8 cellular contexts compared by ENCODE assay signal in the genomic region with DNA sequence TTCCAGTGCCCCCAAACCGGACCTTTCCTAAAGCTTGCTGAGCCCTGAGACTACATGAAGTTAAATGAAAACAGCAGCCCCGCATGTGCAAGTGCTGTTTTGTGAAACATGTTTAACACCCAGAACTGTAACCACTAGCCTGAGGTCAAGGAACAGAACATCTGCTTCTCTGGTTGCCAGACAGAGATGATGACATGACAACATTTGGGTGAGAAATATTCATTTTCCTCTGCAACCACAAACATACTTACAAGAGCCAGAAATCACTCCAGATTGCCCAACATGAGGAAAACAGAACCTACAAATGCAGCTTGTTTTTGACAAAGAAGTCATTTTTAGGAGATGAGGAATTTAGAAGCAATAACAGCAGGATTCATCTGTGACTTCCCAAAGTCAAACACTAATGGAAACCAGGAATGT.
DNase-seq lines count a peak whose midpoint lies in the region; ATAC-seq and TF ChIP-seq lines count a peak whose summit lies in the region.

No MANE protein-coding gene starts in this region.

- TF ChIP-seq CTCF in tibial artery (IDR thresholded peaks at IDR 0.05): no peak

- peak; percentile 51 for ATAC-seq in HG02852 (IDR thresholded peaks at IDR 0.05; ENCODE audit: unreplicated experiment)

- no peak overlapping the region for H3K4me3 ChIP-seq in tibial artery

- H3K9me3 ChIP-seq in tibial artery: no peaks in the 10 kb centered on the region

- H3K27me3 ChIP-seq in tibial artery: no peaks in the 10 kb centered on the region

- intact Hi-C loops in tibial artery (cut with DNase I; ENCODE audit: low total_unique reads): no loop called here

- H3K4me1 ChIP-seq in tibial artery: peaks cover 0 to 41% (median 5%) of the 10 kb centered on the region in 4 donors

- H3K36me3 ChIP-seq in tibial artery: no peaks in the 10 kb centered on the region

- DNase-seq in activated CD4-positive, alpha-beta T cell treated with anti-CD3 and anti-CD28 coated beads for 48 hours: peak; percentile 42
- no peak for DNase-seq in activated CD4-positive, alpha-beta T cell treated with anti-CD3 and anti-CD28 coated beads for 4 hours
- DNase-seq in SIG-M5 treated with dmso at 0.1 percent for 504 hours (lab: John Stamatoyannopoulos, UW; ENCODE audit: unreplicated experiment): peak; percentile 89
- peak; percentile 95 for DNase-seq in foreskin melanocyte
- DNase-seq in tibial artery: peak; percentile 74 to 76
- DNase-seq in SW 1271 (lab: John Stamatoyannopoulos, UW): no peak
- no peak for DNase-seq in activated CD4-positive, CD25-positive, alpha-beta regulatory T cell (lab: John Stamatoyannopoulos, UW)

- H3K27ac ChIP-seq in tibial artery: peak overlapping the region in 1 of 2 donors; percentile 12

Comparison
In these comparisons a context has a peak if more than half of its experiments do, and no peak if none do; other contexts are left out.
1. DNase-seq: peak in activated CD4-positive, alpha-beta T cell treated with anti-CD3 and anti-CD28 coated beads for 48 hours (single experiment), SIG-M5 treated with dmso at 0.1 percent for 504 hours (single experiment), foreskin melanocyte (single experiment) and tibial artery (2 of 2); none in activated CD4-positive, alpha-beta T cell treated with anti-CD3 and anti-CD28 coated beads for 4 hours (0 of 2), SW 1271 (0 of 2) and activated CD4-positive, CD25-positive, alpha-beta regulatory T cell (0 of 4).